In genomic region chr5:1443145-1443543, GRCh38 we compare ENCODE assay signal across 26 cellular contexts. TPM values are rescaled to one million over a fixed set of nuclear protein-coding genes. Genes with fewer than 3 reads are reported as not detected.
DNase-seq lines count a peak whose midpoint lies in the region; ATAC-seq, FAIRE-seq and TF ChIP-seq lines count a peak whose summit lies in the region.
"Had no signal": no experiment of that assay in that cellular context is flagged by ENCODE, and none has a peak within 500 bp of the region (broad histone marks: within the 10 kb centered on the region; RNA-seq: fewer than 3 reads in every experiment).

No MANE protein-coding gene starts in this region.

- H3K9me3 Mint-ChIP-seq in CD4-positive, alpha-beta T cell: peaks cover 6% of the 10 kb centered on the region

- no peak overlapping the region for H3K9ac ChIP-seq in H1 (replicated peaks in 1 of 4; ENCODE audit: extremely low read depth in 1 of 4, low read depth in 3 of 4, low read length in 3 of 4)
- H3K9ac ChIP-seq: GM23248 had no signal

- peaks cover 0 to 6% (median 0%) of the 10 kb centered on the region in 4 experiments; a peak in 3 of 7 replicates for H3K4me1 ChIP-seq in H1 (replicated peaks in 1 of 4; ENCODE audit: control insufficient read depth in 3 of 4, insufficient read depth in 4 of 4, low read length in 3 of 4)
- no peaks in the 10 kb centered on the region for H3K4me1 ChIP-seq in osteoblast (ENCODE audit: insufficient read depth, low read length)

- no peak for TF ChIP-seq POLR2A in H1 (IDR thresholded peaks at IDR 0.05; ENCODE audit: control extremely low read depth in 1 of 2, low read depth in 2 of 2, low read length in 2 of 2)

- H2BK20ac ChIP-seq in H1 (ENCODE audit: low read length): no peak overlapping the region

- no peak for FAIRE-seq in H1 (lab: Jason Lieb, UNC)

- H3K23me2 ChIP-seq in H1 (ENCODE audit: low read depth, low read length): peaks cover 15% of the 10 kb centered on the region; the same call in 1 of the 2 replicates

- H3K56ac ChIP-seq in H1 (replicated peaks; ENCODE audit: insufficient read length, low read depth, low read length): no peak overlapping the region

- no peaks in the 10 kb centered on the region for H3K36me3 Mint-ChIP-seq in CD4-positive, alpha-beta T cell (ENCODE audit: low read depth)
- H3K36me3 Mint-ChIP-seq: CD14-positive monocyte had no signal

- H3K27me3 ChIP-seq in CD4-positive, alpha-beta T cell (ENCODE audit: control insufficient read depth, insufficient read depth, low read length): peaks cover 56% of the 10 kb centered on the region
- peaks cover 30 to 61% (median 56%) of the 10 kb centered on the region in 4 experiments for H3K27me3 ChIP-seq in H1 (replicated peaks in 1 of 4; ENCODE audit: control insufficient read depth in 3 of 4, extremely low read depth in 1 of 4, insufficient read depth in 3 of 4, low read length in 3 of 4)
- H3K27me3 ChIP-seq in osteoblast (ENCODE audit: insufficient read depth, low read length): peaks cover 43% of the 10 kb centered on the region

- peak in 1 of 10 experiments; percentile 5 for DNase-seq in CD4-positive, alpha-beta T cell
- peak; percentile 2 for DNase-seq in LoVo (ENCODE audit: low spot score)
- DNase-seq in H1 (ENCODE audit: low read depth in 1 of 2, low spot score in 2 of 2): no peak
- DNase-seq in osteoblast (ENCODE audit: insufficient read length, low spot score, missing footprints): peak; percentile 34
- no peak for DNase-seq in left lobe of liver (ENCODE audit: low spot score)
- DNase-seq in anterior cingulate cortex (lab: John Stamatoyannopoulos, UW): no peak
- no peak for DNase-seq in epidermal melanocyte (ENCODE audit: insufficient read length, low spot score)
- DNase-seq: DMS153, DND-41, GM23248, HCEC 1CT, NCI-H1092 treated with DMSO at 0.1 percent for 48 hours, NCI-H1436, NCI-H187, NCI-H2081 treated with DMSO at 0.1 percent for 48 hours, NCI-H2171, NCI-H226, NCI-H510A, NCI-H69, SIG-M5 had no signal

- no peak overlapping the region for H3K14ac ChIP-seq in H1 (ENCODE audit: insufficient read length)

- H4K20me1 ChIP-seq in H1 (replicated peaks in 1 of 2; ENCODE audit: control insufficient read depth in 1 of 2, insufficient read depth in 2 of 2, low read length in 2 of 2) (peaks cover 2 to 7% of the 10 kb centered on the region in 2 experiments), osteoblast (ENCODE audit: insufficient read depth, low read length) (no peaks in the 10 kb centered on the region)

- H3K27me3 Mint-ChIP-seq in CD4-positive, alpha-beta T cell: peaks cover 56% of the 10 kb centered on the region

- H2BK5ac ChIP-seq in H1 (ENCODE audit: low read depth, low read length): no peak overlapping the region

- intact Hi-C loops in CD4-positive, alpha-beta T cell (cut with DNase I, micrococcal nuclease): no loop called here

- H3K36me3 ChIP-seq in H1 (ENCODE audit: control insufficient read depth in 2 of 4, insufficient read depth in 4 of 4, low read length in 3 of 4) (no peaks in the 10 kb centered on the region), osteoblast (ENCODE audit: insufficient read depth, low read length) (no peaks in the 10 kb centered on the region)
- H3K36me3 ChIP-seq: Peyer's patch had no signal

- 81% methylated on average over 10 of the region's 10 CpGs; no CpG with 5 or more reads in 1 of the 2 experiments for WGBS in H1 (ENCODE audit: extremely low coverage in 1 of 2, insufficient coverage in 1 of 2, insufficient read length in 1 of 2, insufficient replicate concordance in 2 of 2, low coverage in 1 of 2, low lambda C conversion rate in 2 of 2, missing lambda C conversion rate in 1 of 2), 2 experiments

- H3K27ac Mint-ChIP-seq in CD4-positive, alpha-beta T cell: no peak overlapping the region
- H3K27ac Mint-ChIP-seq: CD14-positive monocyte had no signal

- H2BK120ac ChIP-seq in H1 (replicated peaks; ENCODE audit: low read depth, low read length): no peak overlapping the region

- H3K4me3 ChIP-seq in H1 (ENCODE audit: extremely low read depth in 1 of 4, insufficient read depth in 2 of 4, low read depth in 3 of 4, low read length in 4 of 4) (no peak overlapping the region), osteoblast (ENCODE audit: insufficient read depth, low read length) (no peak overlapping the region)
- H3K4me3 ChIP-seq: GM23248, Peyer's patch, SK-N-MC had no signal

- ATAC-seq in CD4-positive, alpha-beta T cell (ENCODE audit: poor library complexity): no peak
- ATAC-seq in left lobe of liver: no peak

- no peak overlapping the region for H2BK15ac ChIP-seq in H1 (ENCODE audit: low read length)

- H4K8ac ChIP-seq in H1 (ENCODE audit: extremely low read depth, insufficient read depth, low read length): peak overlapping the region; percentile 29; the same call in 1 of the 2 replicates

- no peak overlapping the region for H2BK12ac ChIP-seq in H1 (ENCODE audit: low read depth, low read length)

- no peaks in the 10 kb centered on the region for H3K79me1 ChIP-seq in H1 (ENCODE audit: low read depth, low read length)

- peaks cover 27% of the 10 kb centered on the region for H3K4me1 Mint-ChIP-seq in CD4-positive, alpha-beta T cell (ENCODE audit: low read depth)
- H3K4me1 Mint-ChIP-seq: CD14-positive monocyte had no signal

- CTCF ChIA-PET in CD4-positive, alpha-beta T cell (lab: Charles Lee): no interaction called here
- CTCF ChIA-PET in H1 (lab: Charles Lee; ENCODE audit: partially characterized antibody): interaction anchor here (1.5 to 2.2 kb wide), 3 partner anchors 63 to 202 kb away, joined by 4 to 8 read pairs (median 7); no protein-coding TSS in a partner anchor

- no peaks in the 10 kb centered on the region for H3K9me3 ChIP-seq in CD4-positive, alpha-beta T cell (ENCODE audit: control insufficient read depth, low read length)
- H3K9me3 ChIP-seq in H1 (ENCODE audit: insufficient read depth in 2 of 2, low read depth in 1 of 2, low read length in 1 of 2): no peaks in the 10 kb centered on the region
- no peaks in the 10 kb centered on the region for H3K9me3 ChIP-seq in osteoblast (ENCODE audit: low read depth, low read length)
- H3K9me3 ChIP-seq: Peyer's patch had no signal

- H3K4me3 Mint-ChIP-seq in CD4-positive, alpha-beta T cell: peak overlapping the region; percentile 25

- no peak overlapping the region for H2AFZ ChIP-seq in H1 (ENCODE audit: low read length)
- H2AFZ ChIP-seq in osteoblast (ENCODE audit: low read length): no peak overlapping the region
- H2AFZ ChIP-seq: GM23248 had no signal

- no peak overlapping the region for H2AK5ac ChIP-seq in H1 (ENCODE audit: low read depth, low read length)

- H3K4me2 ChIP-seq in H1 (ENCODE audit: insufficient read depth in 1 of 2, low read depth in 2 of 2, low read length in 2 of 2): no peak overlapping the region
- H3K4me2 ChIP-seq in osteoblast (ENCODE audit: insufficient read depth, low read length): no peak overlapping the region

- H3K27ac ChIP-seq in CD4-positive, alpha-beta T cell (ENCODE audit: low read depth, low read length): no peak overlapping the region
- H3K27ac ChIP-seq in H1 (ENCODE audit: low read depth, low read length) (no peak overlapping the region), osteoblast (ENCODE audit: low read depth, low read length) (no peak overlapping the region)
- H3K27ac ChIP-seq: GM23248, HL-60, Peyer's patch, SK-N-MC had no signal

- no peak overlapping the region for H3K18ac ChIP-seq in H1 (ENCODE audit: extremely low read depth, low read length)

- no peak overlapping the region for H4K5ac ChIP-seq in H1 (ENCODE audit: insufficient read length, low read depth, low read length)

- no peak overlapping the region for H3K4ac ChIP-seq in H1 (replicated peaks; ENCODE audit: insufficient read length, low read depth, low read length)

- no peak for TF ChIP-seq EP300 in H1 (IDR thresholded peaks at IDR 0.05; ENCODE audit: borderline replicate concordance in 1 of 2, low read depth in 2 of 2, low read length in 2 of 2)

- no peak overlapping the region for H3K23ac ChIP-seq in H1 (ENCODE audit: insufficient read length)

- TF ChIP-seq RAD21 in H1 (IDR thresholded peaks at IDR 0.05 in 1 of 2, conservative IDR thresholded peaks at IDR 0.05 in 1 of 2; ENCODE audit: low read depth in 2 of 2, low read length in 2 of 2): no peak

- H3K79me2 ChIP-seq in H1 (ENCODE audit: control insufficient read depth in 1 of 2, insufficient read depth in 2 of 2, low read length in 2 of 2) (no peaks in the 10 kb centered on the region), osteoblast (ENCODE audit: insufficient read depth, low read length) (no peaks in the 10 kb centered on the region)

- H4K91ac ChIP-seq in H1 (replicated peaks; ENCODE audit: insufficient read length, low read length): no peak overlapping the region

- POLR2A ChIA-PET in CD4-positive, alpha-beta T cell (lab: Charles Lee): no interaction called here
- POLR2A ChIA-PET in H1 (lab: Charles Lee; ENCODE audit: partially characterized antibody): interaction anchor here (1.5 kb wide), 1 partner anchor 17 kb away, joined by 4 read pairs; no protein-coding TSS in a partner anchor

- TF ChIP-seq CTCF in CD4-positive, alpha-beta T cell (IDR thresholded peaks at IDR 0.05): no peak
- TF ChIP-seq CTCF in H1 (IDR thresholded peaks at IDR 0.05; ENCODE audit: control extremely low read depth in 1 of 3, insufficient read depth in 1 of 3, low read depth in 1 of 3, low read length in 3 of 3) (no peak), osteoblast (IDR thresholded peaks at IDR 0.05; ENCODE audit: extremely low read depth, low read depth, low read length) (no peak)

RNA-seq across cellular contexts. Expression of gene SLC6A3, which starts 2.1 kb away (rescaled TPM):
- under 1 TPM in 1 of 2 experiments, not detected in 1; 0.08 TPM for total RNA-seq in CD4-positive, alpha-beta T cell
- total RNA-seq in H1 (2021; fragmentation: NEBNext Ultra II Directional; extraction: Animal tissue kit (Norgen Biotek cat#: 25700)): 0.46 and 0.48 TPM in 2 replicates
- polyA plus RNA-seq in H1 (2011; rRNA removed): 0.86 and 0.91 TPM in 2 replicates
- polyA plus RNA-seq in H1 (2011; cell fraction: cytosol; rRNA removed): 0.57 TPM
- 1.9 TPM for polyA plus RNA-seq in H1 (2011; cell fraction: nucleus; rRNA removed)
- 0.55 to 0.88 TPM (median 0.75 TPM) in 4 replicates for polyA plus RNA-seq in H1 (2012, experiment 1 of 2)
- polyA plus RNA-seq in H1 (2012, experiment 2 of 2): 0.58 TPM
- 0.77 TPM for polyA plus RNA-seq in H1 (2013, experiment 1 of 2)
- polyA plus RNA-seq in H1 (2013, experiment 2 of 2): 0.94 TPM
- polyA minus RNA-seq in H1 (2011; rRNA and poly(A)+ RNA removed): 1.0 and 1.1 TPM in 2 replicates
- polyA minus RNA-seq in H1 (2011; cell fraction: cytosol; rRNA and poly(A)+ RNA removed): 0.44 TPM
- polyA minus RNA-seq in H1 (2011; cell fraction: nucleus; rRNA and poly(A)+ RNA removed): 0.50 TPM
- total RNA-seq in osteoblast (not detected in 2 replicates), left lobe of liver (not detected)
- total RNA-seq: A673, GM23248, OCI-LY7 had no signal
- polyA plus RNA-seq: CD14-positive monocyte, GM23248 had no signal

Comparison
In these comparisons a context has a peak if more than half of its experiments do, and no peak if none do; other contexts are left out.
1. DNase-seq: peak in LoVo (single experiment) and osteoblast (single experiment); none in H1 (0 of 2), left lobe of liver (single experiment), anterior cingulate cortex (0 of 58) and epidermal melanocyte (single experiment).